In the genomic region with DNA sequence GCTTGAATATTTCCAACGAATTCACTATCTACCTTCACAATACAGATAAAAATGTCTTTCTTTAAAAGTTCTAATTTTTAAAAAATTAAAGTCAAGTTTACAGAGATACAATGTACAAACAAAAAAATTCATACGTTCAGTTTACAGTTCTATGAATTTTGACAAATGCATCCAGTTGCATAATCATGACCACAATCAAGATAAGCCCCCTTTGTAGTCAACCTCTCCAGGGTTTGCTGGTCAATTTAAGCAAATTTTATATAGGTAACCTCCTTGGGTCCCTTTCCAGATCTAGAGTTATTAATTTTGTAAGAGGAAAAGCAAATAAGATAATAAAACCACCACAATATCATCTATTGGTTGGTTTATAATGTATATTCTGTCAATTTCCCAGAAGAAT, we compare ENCODE assay signal across 1 cellular context.
TF ChIP-seq lines count a peak whose summit lies in the region.

No MANE protein-coding gene starts in this region.

TF ChIP-seq in SK-N-SH, 30 proteins besides CTCF, POLR2A, EP300 and RAD21 (continued from another document):
- TF ChIP-seq, protein P1, sequence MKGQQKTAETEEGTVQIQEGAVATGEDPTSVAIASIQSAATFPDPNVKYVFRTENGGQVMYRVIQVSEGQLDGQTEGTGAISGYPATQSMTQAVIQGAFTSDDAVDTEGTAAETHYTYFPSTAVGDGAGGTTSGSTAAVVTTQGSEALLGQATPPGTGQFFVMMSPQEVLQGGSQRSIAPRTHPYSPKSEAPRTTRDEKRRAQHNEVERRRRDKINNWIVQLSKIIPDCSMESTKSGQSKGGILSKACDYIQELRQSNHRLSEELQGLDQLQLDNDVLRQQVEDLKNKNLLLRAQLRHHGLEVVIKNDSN (IDR thresholded peaks at IDR 0.05; ENCODE audit: borderline replicate concordance, low read depth) = no peak
- TF ChIP-seq FOXJ3 (CRISPR knock-in tag; IDR thresholded peaks at IDR 0.05) = no peak
- TF ChIP-seq, protein P2, sequence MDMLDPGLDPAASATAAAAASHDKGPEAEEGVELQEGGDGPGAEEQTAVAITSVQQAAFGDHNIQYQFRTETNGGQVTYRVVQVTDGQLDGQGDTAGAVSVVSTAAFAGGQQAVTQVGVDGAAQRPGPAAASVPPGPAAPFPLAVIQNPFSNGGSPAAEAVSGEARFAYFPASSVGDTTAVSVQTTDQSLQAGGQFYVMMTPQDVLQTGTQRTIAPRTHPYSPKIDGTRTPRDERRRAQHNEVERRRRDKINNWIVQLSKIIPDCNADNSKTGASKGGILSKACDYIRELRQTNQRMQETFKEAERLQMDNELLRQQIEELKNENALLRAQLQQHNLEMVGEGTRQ (IDR thresholded peaks at IDR 0.05; ENCODE audit: borderline replicate concordance, low read depth, low read length) = no peak
- no peak for TF ChIP-seq TCF12 (IDR thresholded peaks at IDR 0.05)
- TF ChIP-seq RCOR1 (IDR thresholded peaks at IDR 0.05; ENCODE audit: low read length) = no peak
TF ChIP-seq in SK-N-SH: peak in this region for 0.
